Comparison of ENCODE assay signal across 1 cellular context in the genomic region with DNA sequence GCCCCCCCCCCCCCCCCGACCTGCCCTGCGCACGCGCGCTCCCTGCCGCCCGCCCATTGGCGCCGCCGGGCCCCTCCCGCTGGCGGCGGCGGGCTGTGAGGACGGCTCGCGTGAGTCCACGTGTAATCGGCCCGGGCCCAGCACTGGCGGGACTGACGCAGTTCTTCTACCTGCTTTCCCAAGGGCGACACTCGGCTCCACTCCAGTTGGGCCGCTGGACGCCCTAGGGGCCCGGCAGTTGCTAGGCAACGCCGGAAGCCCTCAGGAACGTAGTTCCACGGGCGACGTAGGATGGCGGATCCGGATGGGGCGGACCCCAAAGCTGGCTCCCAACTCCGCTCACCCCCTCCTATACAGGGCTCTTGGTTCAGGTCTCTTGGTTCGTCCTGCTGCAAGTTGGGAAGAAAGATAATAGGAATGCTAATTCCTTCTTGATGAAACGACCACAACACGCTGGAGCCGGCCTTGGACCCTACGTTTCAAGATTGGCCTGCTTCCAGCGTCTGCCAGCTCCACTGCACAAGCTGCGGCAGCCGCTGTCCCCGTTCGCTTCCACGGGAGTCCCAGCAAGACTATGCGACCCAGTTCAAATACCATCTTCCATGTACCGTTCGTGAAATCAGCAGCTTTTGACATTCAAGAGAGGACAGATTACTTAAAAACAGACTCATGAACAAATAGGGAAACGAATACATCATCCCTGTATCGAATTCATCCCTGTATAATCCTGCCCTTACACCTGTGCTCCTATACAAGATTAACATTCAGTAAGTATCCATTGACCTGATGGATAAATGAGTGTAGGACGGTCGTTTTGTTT.
A peak's percentile ranks its signal among the peaks of the same experiment; 100 is the strongest.
TF ChIP-seq lines count a peak whose summit lies in the region.

No MANE protein-coding gene starts in this region.

TF ChIP-seq in HEK293, 187 proteins besides CTCF, POLR2A, EP300 and RAD21 (continued from another document and continues in another):
- TF ChIP-seq ZBTB11 (tag by site-specific recombination; conservative IDR thresholded peaks at IDR 0.05; ENCODE audit: low read depth) (peak; percentile 77), ZNF350 (tag by site-specific recombination; IDR thresholded peaks at IDR 0.05) (no peak), EGR2 (tag by site-specific recombination; IDR thresholded peaks at IDR 0.05; ENCODE audit: low read depth) (no peak), ZNF639 (tag by site-specific recombination; IDR thresholded peaks at IDR 0.05) (no peak), YY2 (tag by site-specific recombination; IDR thresholded peaks at IDR 0.05) (no peak), ZNF596 (tag by site-specific recombination; IDR thresholded peaks at IDR 0.05) (no peak), GLI4 (tag by site-specific recombination; IDR thresholded peaks at IDR 0.05) (no peak), ZNF394 (tag by site-specific recombination; IDR thresholded peaks at IDR 0.05; ENCODE audit: borderline replicate concordance) (peak; percentile 28; the same call in 1 of the 2 replicates), ZNF529 (tag by site-specific recombination; IDR thresholded peaks at IDR 0.05; ENCODE audit: insufficient replicate concordance) (no peak), ZNF239 (tag by site-specific recombination; IDR thresholded peaks at IDR 0.05) (no peak), ZSCAN16 (tag by site-specific recombination; IDR thresholded peaks at IDR 0.05) (no peak), ZNF132 (tag by site-specific recombination; IDR thresholded peaks at IDR 0.05; ENCODE audit: borderline replicate concordance) (no peak), ZNF362 (tag by site-specific recombination; IDR thresholded peaks at IDR 0.05) (no peak), ZNF214 (tag by site-specific recombination; IDR thresholded peaks at IDR 0.05; ENCODE audit: borderline replicate concordance) (no peak), ZBTB48 (tag by site-specific recombination; IDR thresholded peaks at IDR 0.05) (no peak), BCL11B (tag by site-specific recombination; IDR thresholded peaks at IDR 0.05; ENCODE audit: low read depth) (no peak), ZNF121 (tag by site-specific recombination; IDR thresholded peaks at IDR 0.05) (no peak), ZNF157 (tag by site-specific recombination; IDR thresholded peaks at IDR 0.05) (no peak), ZNF785 (tag by site-specific recombination; IDR thresholded peaks at IDR 0.05) (no peak), KLF7 (tag by site-specific recombination; IDR thresholded peaks at IDR 0.05; ENCODE audit: borderline replicate concordance) (no peak), SETDB1 (IDR thresholded peaks at IDR 0.05; ENCODE audit: insufficient read length, low read length) (no peak), ZNF791 (tag by site-specific recombination; IDR thresholded peaks at IDR 0.05) (no peak), ZNF660 (tag by site-specific recombination; IDR thresholded peaks at IDR 0.05) (no peak), ZNF18 (tag by site-specific recombination; IDR thresholded peaks at IDR 0.05) (no peak), ZBTB17 (tag by site-specific recombination; IDR thresholded peaks at IDR 0.05) (peak; percentile 81), ZNF626 (tag by site-specific recombination; IDR thresholded peaks at IDR 0.05) (no peak), ZBTB8A (tag by site-specific recombination; IDR thresholded peaks at IDR 0.05) (peak; percentile 94), PRDM1 (tag by site-specific recombination; IDR thresholded peaks at IDR 0.05) (no peak), ZNF777 (tag by site-specific recombination; IDR thresholded peaks at IDR 0.05; ENCODE audit: borderline replicate concordance) (no peak), SCRT1 (tag by site-specific recombination; IDR thresholded peaks at IDR 0.05; ENCODE audit: borderline replicate concordance) (no peak), KLF8 (tag by site-specific recombination; IDR thresholded peaks at IDR 0.05) (no peak), MZF1 (tag by site-specific recombination; IDR thresholded peaks at IDR 0.05; ENCODE audit: borderline replicate concordance) (no peak), ZFP69B (tag by site-specific recombination; IDR thresholded peaks at IDR 0.05) (peak; percentile 65), ZNF146 (tag by site-specific recombination; IDR thresholded peaks at IDR 0.05) (no peak), ZNF549 (tag by site-specific recombination; IDR thresholded peaks at IDR 0.05) (no peak), ZNF324 (tag by site-specific recombination; IDR thresholded peaks at IDR 0.05) (no peak), ZNF837 (tag by site-specific recombination; IDR thresholded peaks at IDR 0.05) (no peak), ZNF175 (tag by site-specific recombination; IDR thresholded peaks at IDR 0.05) (no peak), ZBTB21 (tag by site-specific recombination; IDR thresholded peaks at IDR 0.05) (peak; percentile 30; the same call in 1 of the 2 replicates), ZFP3 (tag by site-specific recombination; IDR thresholded peaks at IDR 0.05; ENCODE audit: low read depth) (no peak), ZNF677 (tag by site-specific recombination; IDR thresholded peaks at IDR 0.05) (no peak), ZNF548 (tag by site-specific recombination; IDR thresholded peaks at IDR 0.05) (no peak), ZNF624 (tag by site-specific recombination; IDR thresholded peaks at IDR 0.05) (no peak)
- TF ChIP-seq, protein P1, sequence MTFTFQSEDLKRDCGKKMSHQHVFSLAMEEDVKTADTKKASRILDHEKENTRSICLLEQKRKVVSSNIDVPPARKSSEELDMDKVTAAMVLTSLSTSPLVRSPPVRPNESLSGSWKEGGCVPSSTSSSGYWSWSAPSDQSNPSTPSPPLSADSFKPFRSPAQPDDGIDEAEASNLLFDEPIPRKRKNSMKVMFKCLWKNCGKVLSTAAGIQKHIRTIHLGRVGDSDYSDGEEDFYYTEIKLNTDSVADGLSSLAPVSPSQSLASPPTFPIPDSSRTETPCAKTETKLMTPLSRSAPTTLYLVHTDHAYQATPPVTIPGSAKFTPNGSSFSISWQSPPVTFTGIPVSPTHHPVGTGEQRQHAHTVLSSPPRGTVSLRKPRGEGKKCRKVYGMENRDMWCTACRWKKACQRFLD (tag by site-specific recombination; IDR thresholded peaks at IDR 0.05), result no peak
- TF ChIP-seq, protein P2, sequence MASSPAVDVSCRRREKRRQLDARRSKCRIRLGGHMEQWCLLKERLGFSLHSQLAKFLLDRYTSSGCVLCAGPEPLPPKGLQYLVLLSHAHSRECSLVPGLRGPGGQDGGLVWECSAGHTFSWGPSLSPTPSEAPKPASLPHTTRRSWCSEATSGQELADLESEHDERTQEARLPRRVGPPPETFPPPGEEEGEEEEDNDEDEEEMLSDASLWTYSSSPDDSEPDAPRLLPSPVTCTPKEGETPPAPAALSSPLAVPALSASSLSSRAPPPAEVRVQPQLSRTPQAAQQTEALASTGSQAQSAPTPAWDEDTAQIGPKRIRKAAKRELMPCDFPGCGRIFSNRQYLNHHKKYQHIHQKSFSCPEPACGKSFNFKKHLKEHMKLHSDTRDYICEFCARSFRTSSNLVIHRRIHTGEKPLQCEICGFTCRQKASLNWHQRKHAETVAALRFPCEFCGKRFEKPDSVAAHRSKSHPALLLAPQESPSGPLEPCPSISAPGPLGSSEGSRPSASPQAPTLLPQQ (tag by site-specific recombination; IDR thresholded peaks at IDR 0.05), result peak; percentile 85
- TF ChIP-seq, protein P3, sequence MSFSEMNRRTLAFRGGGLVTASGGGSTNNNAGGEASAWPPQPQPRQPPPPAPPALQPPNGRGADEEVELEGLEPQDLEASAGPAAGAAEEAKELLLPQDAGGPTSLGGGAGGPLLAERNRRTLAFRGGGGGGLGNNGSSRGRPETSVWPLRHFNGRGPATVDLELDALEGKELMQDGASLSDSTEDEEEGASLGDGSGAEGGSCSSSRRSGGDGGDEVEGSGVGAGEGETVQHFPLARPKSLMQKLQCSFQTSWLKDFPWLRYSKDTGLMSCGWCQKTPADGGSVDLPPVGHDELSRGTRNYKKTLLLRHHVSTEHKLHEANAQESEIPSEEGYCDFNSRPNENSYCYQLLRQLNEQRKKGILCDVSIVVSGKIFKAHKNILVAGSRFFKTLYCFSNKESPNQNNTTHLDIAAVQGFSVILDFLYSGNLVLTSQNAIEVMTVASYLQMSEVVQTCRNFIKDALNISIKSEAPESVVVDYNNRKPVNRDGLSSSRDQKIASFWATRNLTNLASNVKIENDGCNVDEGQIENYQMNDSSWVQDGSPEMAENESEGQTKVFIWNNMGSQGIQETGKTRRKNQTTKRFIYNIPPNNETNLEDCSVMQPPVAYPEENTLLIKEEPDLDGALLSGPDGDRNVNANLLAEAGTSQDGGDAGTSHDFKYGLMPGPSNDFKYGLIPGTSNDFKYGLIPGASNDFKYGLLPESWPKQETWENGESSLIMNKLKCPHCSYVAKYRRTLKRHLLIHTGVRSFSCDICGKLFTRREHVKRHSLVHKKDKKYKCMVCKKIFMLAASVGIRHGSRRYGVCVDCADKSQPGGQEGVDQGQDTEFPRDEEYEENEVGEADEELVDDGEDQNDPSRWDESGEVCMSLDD (tag by site-specific recombination; IDR thresholded peaks at IDR 0.05), result peak; percentile 84
- TF ChIP-seq, protein P4, sequence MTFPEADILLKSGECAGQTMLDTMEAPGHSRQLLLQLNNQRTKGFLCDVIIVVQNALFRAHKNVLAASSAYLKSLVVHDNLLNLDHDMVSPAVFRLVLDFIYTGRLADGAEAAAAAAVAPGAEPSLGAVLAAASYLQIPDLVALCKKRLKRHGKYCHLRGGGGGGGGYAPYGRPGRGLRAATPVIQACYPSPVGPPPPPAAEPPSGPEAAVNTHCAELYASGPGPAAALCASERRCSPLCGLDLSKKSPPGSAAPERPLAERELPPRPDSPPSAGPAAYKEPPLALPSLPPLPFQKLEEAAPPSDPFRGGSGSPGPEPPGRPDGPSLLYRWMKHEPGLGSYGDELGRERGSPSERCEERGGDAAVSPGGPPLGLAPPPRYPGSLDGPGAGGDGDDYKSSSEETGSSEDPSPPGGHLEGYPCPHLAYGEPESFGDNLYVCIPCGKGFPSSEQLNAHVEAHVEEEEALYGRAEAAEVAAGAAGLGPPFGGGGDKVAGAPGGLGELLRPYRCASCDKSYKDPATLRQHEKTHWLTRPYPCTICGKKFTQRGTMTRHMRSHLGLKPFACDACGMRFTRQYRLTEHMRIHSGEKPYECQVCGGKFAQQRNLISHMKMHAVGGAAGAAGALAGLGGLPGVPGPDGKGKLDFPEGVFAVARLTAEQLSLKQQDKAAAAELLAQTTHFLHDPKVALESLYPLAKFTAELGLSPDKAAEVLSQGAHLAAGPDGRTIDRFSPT (tag by site-specific recombination; IDR thresholded peaks at IDR 0.05), result 0 out of 2 replicates have a peak, but pooled peaks have one; percentile 32
- TF ChIP-seq, protein P5, sequence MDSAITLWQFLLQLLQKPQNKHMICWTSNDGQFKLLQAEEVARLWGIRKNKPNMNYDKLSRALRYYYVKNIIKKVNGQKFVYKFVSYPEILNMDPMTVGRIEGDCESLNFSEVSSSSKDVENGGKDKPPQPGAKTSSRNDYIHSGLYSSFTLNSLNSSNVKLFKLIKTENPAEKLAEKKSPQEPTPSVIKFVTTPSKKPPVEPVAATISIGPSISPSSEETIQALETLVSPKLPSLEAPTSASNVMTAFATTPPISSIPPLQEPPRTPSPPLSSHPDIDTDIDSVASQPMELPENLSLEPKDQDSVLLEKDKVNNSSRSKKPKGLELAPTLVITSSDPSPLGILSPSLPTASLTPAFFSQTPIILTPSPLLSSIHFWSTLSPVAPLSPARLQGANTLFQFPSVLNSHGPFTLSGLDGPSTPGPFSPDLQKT (IDR thresholded peaks at IDR 0.05; ENCODE audit: borderline replicate concordance, low read depth, low read length), result no peak
